ENCODE assay signal across 1 cellular context in genomic region chr6:43059168-43060033, GRCh38.
TF ChIP-seq lines count a peak whose summit lies in the region.

KLC4 (plus strand) TSS chr6:43059631; CDS start chr6:43061336, 1,705 bp downstream.
MRPL2 (minus strand) TSS chr6:43059434; CDS start chr6:43059381, 53 bp downstream.

TF ChIP-seq in HepG2, 621 proteins besides CTCF, POLR2A, EP300 and RAD21 (continued from another document and continues in another):
- TF ChIP-seq NFAT5 (CRISPR knock-in tag; IDR thresholded peaks at IDR 0.05) (no peak), ZNF580 (CRISPR knock-in tag; IDR thresholded peaks at IDR 0.05; ENCODE audit: borderline replicate concordance, low read depth) (peak; percentile 55; the same call in 1 of the 2 replicates), ZKSCAN1 (IDR thresholded peaks at IDR 0.05; ENCODE audit: low read length) (peak; percentile 39; the same call in 1 of the 2 replicates), SIX1 (CRISPR knock-in tag; IDR thresholded peaks at IDR 0.05; ENCODE audit: borderline replicate concordance) (no peak), SMARCE1 (IDR thresholded peaks at IDR 0.05; ENCODE audit: borderline replicate concordance) (no peak), ZNF83 (CRISPR knock-in tag; IDR thresholded peaks at IDR 0.05; ENCODE audit: borderline replicate concordance) (no peak), RFX3 (CRISPR knock-in tag; IDR thresholded peaks at IDR 0.05) (no peak), ZFY (CRISPR knock-in tag; IDR thresholded peaks at IDR 0.05) (peak; percentile 65), NFRKB (IDR thresholded peaks at IDR 0.05) (no peak), MEIS2 (CRISPR knock-in tag; IDR thresholded peaks at IDR 0.05) (peak; percentile 55; the same call in 1 of the 2 replicates), ZNF670 (CRISPR knock-in tag; IDR thresholded peaks at IDR 0.05; ENCODE audit: borderline replicate concordance) (peak; percentile 86; the same call in 1 of the 2 replicates), ZNF768 (CRISPR knock-in tag; IDR thresholded peaks at IDR 0.05) (peak; percentile 87), ZNF274 (CRISPR knock-in tag; IDR thresholded peaks at IDR 0.05) (peak; percentile 80; the same call in 1 of the 2 replicates), FOXP4 (CRISPR knock-in tag; IDR thresholded peaks at IDR 0.05) (peak; percentile 34), ATF1 (CRISPR knock-in tag; IDR thresholded peaks at IDR 0.05) (peak; percentile 100), PPARG (CRISPR knock-in tag; conservative IDR thresholded peaks at IDR 0.05) (0 out of 2 replicates have a peak, but pooled peaks have one; percentile 13), MAFK (conservative IDR thresholded peaks at IDR 0.05 in 1 of 2, IDR thresholded peaks at IDR 0.05 in 1 of 2; ENCODE audit: low read length in 2 of 2) (no peak), KDM3A (CRISPR knock-in tag; IDR thresholded peaks at IDR 0.05; ENCODE audit: low read depth) (no peak; the same call in 1 of the 2 replicates), ZNF562 (CRISPR knock-in tag; IDR thresholded peaks at IDR 0.05; ENCODE audit: borderline replicate concordance) (no peak), SRSF1 (optimal IDR thresholded peaks at IDR 0.05; ENCODE audit: low read depth, low read length) (no peak), ZHX1 (CRISPR knock-in tag; IDR thresholded peaks at IDR 0.05; ENCODE audit: low read depth) (peak; percentile 62; the same call in 1 of the 2 replicates), ZNF230 (CRISPR knock-in tag; IDR thresholded peaks at IDR 0.05) (no peak; the same call in 1 of the 2 replicates), PBX3 (CRISPR knock-in tag; IDR thresholded peaks at IDR 0.05; ENCODE audit: borderline replicate concordance) (no peak), ZNF616 (CRISPR knock-in tag; IDR thresholded peaks at IDR 0.05; ENCODE audit: low read depth) (no peak), FOXA1 (IDR thresholded peaks at IDR 0.05) (no peak), FOXA1 (CRISPR knock-in tag; IDR thresholded peaks at IDR 0.05) (peak; percentile 55; the same call in 1 of the 2 replicates), ZBTB7B (CRISPR knock-in tag; IDR thresholded peaks at IDR 0.05) (no peak; the same call in none of the 2 replicates), LBX2 (CRISPR knock-in tag; IDR thresholded peaks at IDR 0.05; ENCODE audit: borderline replicate concordance) (no peak), ZNF841 (CRISPR knock-in tag; IDR thresholded peaks at IDR 0.05; ENCODE audit: borderline replicate concordance) (no peak), REXO4 (CRISPR knock-in tag; IDR thresholded peaks at IDR 0.05; ENCODE audit: borderline replicate concordance) (no peak), ZBTB38 (CRISPR knock-in tag; IDR thresholded peaks at IDR 0.05) (peak; percentile 67; the same call in 1 of the 2 replicates), JUND (CRISPR knock-in tag; IDR thresholded peaks at IDR 0.05) (0 out of 2 replicates have a peak, but pooled peaks have one; percentile 44), BHLHE40 (IDR thresholded peaks at IDR 0.05; ENCODE audit: low read length) (peak; percentile 82), ZNF432 (CRISPR knock-in tag; IDR thresholded peaks at IDR 0.05; ENCODE audit: borderline replicate concordance) (no peak), RFXAP (CRISPR knock-in tag; IDR thresholded peaks at IDR 0.05; ENCODE audit: borderline replicate concordance) (peak; percentile 86), ELK4 (CRISPR knock-in tag; IDR thresholded peaks at IDR 0.05; ENCODE audit: borderline replicate concordance) (no peak), RXRA (CRISPR knock-in tag; IDR thresholded peaks at IDR 0.05) (peak; percentile 78), NKX3-1 (CRISPR knock-in tag; IDR thresholded peaks at IDR 0.05) (peak; percentile 59; the same call in 1 of the 2 replicates), ZNF17 (CRISPR knock-in tag; IDR thresholded peaks at IDR 0.05) (no peak), RBAK (CRISPR knock-in tag; IDR thresholded peaks at IDR 0.05) (0 out of 2 replicates have a peak, but pooled peaks have one; percentile 29), SP5 (CRISPR knock-in tag; IDR thresholded peaks at IDR 0.05; ENCODE audit: borderline replicate concordance, low read depth) (peak; percentile 98), PCBP1 (IDR thresholded peaks at IDR 0.05; ENCODE audit: borderline replicate concordance, low read depth, low read length) (no peak), PRDM4 (CRISPR knock-in tag; IDR thresholded peaks at IDR 0.05; ENCODE audit: borderline replicate concordance) (no peak), ZNF362 (CRISPR knock-in tag; IDR thresholded peaks at IDR 0.05; ENCODE audit: borderline replicate concordance) (0 out of 2 replicates have a peak, but pooled peaks have one; percentile 26), ZNF790 (CRISPR knock-in tag; IDR thresholded peaks at IDR 0.05; ENCODE audit: borderline replicate concordance) (0 out of 2 replicates have a peak, but pooled peaks have one; percentile 4), ZNF138 (CRISPR knock-in tag; IDR thresholded peaks at IDR 0.05; ENCODE audit: low read depth) (no peak), NFIC (IDR thresholded peaks at IDR 0.05; ENCODE audit: low read length) (0 out of 2 replicates have a peak, but pooled peaks have one; percentile 18), ZNF572 (CRISPR knock-in tag; IDR thresholded peaks at IDR 0.05) (no peak)
